In the genomic region with DNA sequence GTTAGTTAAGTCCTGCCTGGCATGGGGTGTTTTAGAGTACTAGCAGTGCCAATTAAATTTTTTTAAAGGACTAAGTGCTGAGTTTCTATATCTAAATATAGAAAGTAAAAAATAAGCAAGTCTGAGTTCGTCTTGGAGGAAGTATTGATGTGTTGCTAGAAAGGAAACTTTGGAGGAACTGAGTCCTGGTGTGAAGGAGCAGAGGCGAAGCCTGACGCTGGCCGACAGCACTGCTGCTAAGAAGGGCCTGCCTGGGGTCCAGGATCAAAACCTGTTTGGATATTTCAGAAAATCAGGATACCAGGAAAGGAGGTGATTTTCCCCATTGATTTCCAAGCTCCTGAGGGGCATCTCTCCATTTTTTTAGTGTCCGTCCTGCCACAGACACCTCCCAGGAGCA, we compare ENCODE assay signal across 12 cellular contexts. TPM values are rescaled to one million over a fixed set of nuclear protein-coding genes. Genes with fewer than 3 reads are reported as not detected.
DNase-seq lines count a peak whose midpoint lies in the region; ATAC-seq and TF ChIP-seq lines count a peak whose summit lies in the region.
"Had no signal": no experiment of that assay in that cellular context is flagged by ENCODE, and none has a peak within 500 bp of the region (broad histone marks: within the 10 kb centered on the region; RNA-seq: fewer than 3 reads in every experiment).

No MANE protein-coding gene starts in this region.

- WGBS in prostate gland: 54% methylated on average over 5 of the region's 5 CpGs

- H3K9me3 ChIP-seq in CD4-positive, alpha-beta memory T cell (ENCODE audit: control insufficient read depth in 1 of 2, low read length in 2 of 2): no peaks in the 10 kb centered on the region
- H3K9me3 ChIP-seq in prostate gland: no peaks in the 10 kb centered on the region
- H3K9me3 ChIP-seq: sigmoid colon had no signal

- TF ChIP-seq CTCF in endothelial cell (IDR thresholded peaks at IDR 0.05; ENCODE audit: unreplicated experiment) (no peak), prostate gland (IDR thresholded peaks at IDR 0.05) (no peak)

- no peak for DNase-seq in CD4-positive, alpha-beta memory T cell
- DNase-seq in RPMI8226 (peak; percentile 20), endothelial cell (ENCODE audit: low spot score) (no peak), prostate gland (ENCODE audit: low spot score) (no peak), NCI-H146 treated with DMSO at 0.1 percent for 48 hours (lab: John Stamatoyannopoulos, UW; ENCODE audit: unreplicated experiment) (no peak), NCI-H2029 treated with DMSO at 0.1 percent for 48 hours (lab: John Stamatoyannopoulos, UW) (no peak)
- DNase-seq: CD4-positive, alpha-beta T cell; GF-D8; NCI-H2171; sigmoid colon had no signal

- CTCF ChIA-PET in CD4-positive, alpha-beta memory T cell (lab: Charles Lee; ENCODE audit: partially characterized antibody): interaction anchor here (1.0 to 1.9 kb wide), 2 partner anchors 10 to 32 kb away, joined by 4 to 5 read pairs; no protein-coding TSS in a partner anchor

- peaks cover 28% of the 10 kb centered on the region for H3K4me1 ChIP-seq in CD4-positive, alpha-beta memory T cell (ENCODE audit: insufficient read depth, low read length)
- peaks cover 27% of the 10 kb centered on the region for H3K4me1 ChIP-seq in prostate gland (replicated peaks)

- POLR2A ChIA-PET in CD4-positive, alpha-beta memory T cell (lab: Charles Lee; ENCODE audit: partially characterized antibody): interaction anchor here (1.5 to 1.7 kb wide), 2 partner anchors 11 to 26 kb away, joined by 4 read pairs; no protein-coding TSS in a partner anchor

- no peaks in the 10 kb centered on the region for H3K9me3 Mint-ChIP-seq in CD4-positive, alpha-beta memory T cell
- H3K9me3 Mint-ChIP-seq in endothelial cell (ENCODE audit: unreplicated experiment): no peaks in the 10 kb centered on the region
- H3K9me3 Mint-ChIP-seq: CD4-positive, alpha-beta T cell had no signal

- no peak for ATAC-seq in activated CD4-positive, CD25-positive, alpha-beta regulatory T cell treated with anti-CD3 and anti-CD28 coated beads, Interleukin-2, amount 50 U/mL, for 24 hours
- no peak for ATAC-seq in HG03139 (IDR thresholded peaks at IDR 0.05; ENCODE audit: unreplicated experiment)

- H3K36me3 ChIP-seq in CD4-positive, alpha-beta memory T cell (ENCODE audit: insufficient read depth, low read length): no peaks in the 10 kb centered on the region
- no peaks in the 10 kb centered on the region for H3K36me3 ChIP-seq in prostate gland
- H3K36me3 ChIP-seq: sigmoid colon had no signal

- peaks cover 0 to 8% of the 10 kb centered on the region in 2 donors for H3K36me3 Mint-ChIP-seq in CD4-positive, alpha-beta memory T cell
- peaks cover 11% of the 10 kb centered on the region for H3K36me3 Mint-ChIP-seq in endothelial cell (ENCODE audit: low read depth, unreplicated experiment)

- H3K27me3 ChIP-seq in CD4-positive, alpha-beta memory T cell (ENCODE audit: insufficient read depth, low read length): no peaks in the 10 kb centered on the region
- no peaks in the 10 kb centered on the region for H3K27me3 ChIP-seq in prostate gland (replicated peaks; ENCODE audit: insufficient read depth)
- H3K27me3 ChIP-seq: sigmoid colon had no signal

- peak overlapping the region in 4 of 7 donors; percentile 55 to 85 (median 72) for H3K27ac Mint-ChIP-seq in CD4-positive, alpha-beta memory T cell
- H3K27ac Mint-ChIP-seq in endothelial cell (ENCODE audit: unreplicated experiment): no peak overlapping the region

- no peak overlapping the region for H3K4me3 ChIP-seq in CD4-positive, alpha-beta memory T cell (ENCODE audit: low read length in 2 of 2)
- H3K4me3 ChIP-seq in prostate gland: no peak overlapping the region
- H3K4me3 ChIP-seq: sigmoid colon had no signal

- intact Hi-C loops in CD4-positive, alpha-beta memory T cell (cut with micrococcal nuclease): no loop called here
- intact Hi-C loops in prostate gland (cut with DNase I): no loop called here

- no peaks in the 10 kb centered on the region for H3K27me3 Mint-ChIP-seq in CD4-positive, alpha-beta memory T cell
- H3K27me3 Mint-ChIP-seq in endothelial cell (ENCODE audit: unreplicated experiment): peaks cover 15% of the 10 kb centered on the region
- H3K27me3 Mint-ChIP-seq: CD4-positive, alpha-beta T cell had no signal

- TF ChIP-seq POLR2A in prostate gland (IDR thresholded peaks at IDR 0.05): no peak

- H3K4me3 Mint-ChIP-seq in CD4-positive, alpha-beta memory T cell: no peak overlapping the region
- H3K4me3 Mint-ChIP-seq in endothelial cell (ENCODE audit: unreplicated experiment): peak overlapping the region; percentile 25
- H3K4me3 Mint-ChIP-seq: CD4-positive, alpha-beta T cell had no signal

- no peak overlapping the region for H3K27ac ChIP-seq in CD4-positive, alpha-beta memory T cell (ENCODE audit: low read depth, low read length)
- peak overlapping the region; percentile 36 to 37 for H3K27ac ChIP-seq in prostate gland

- peaks cover 25 to 59% (median 37%) of the 10 kb centered on the region in 4 donors for H3K4me1 Mint-ChIP-seq in CD4-positive, alpha-beta memory T cell
- H3K4me1 Mint-ChIP-seq in endothelial cell (ENCODE audit: unreplicated experiment): peaks cover 63% of the 10 kb centered on the region

RNA-seq across cellular contexts. Expression of a gene that starts 38.3 kb away (rescaled TPM):
- under 1 TPM; 0.35 to 0.64 TPM for total RNA-seq in CD4-positive, alpha-beta memory T cell
- polyA plus RNA-seq in CD4-positive, alpha-beta memory T cell: not detected
- total RNA-seq in endothelial cell (ENCODE audit: unreplicated experiment) (1.0 TPM), prostate gland (under 1 TPM; 0.27 to 0.51 TPM)
